Comparison of ENCODE assay signal across 8 cellular contexts in genomic region chr9:100352727-100353505, GRCh38. TPM values are rescaled to one million over a fixed set of nuclear protein-coding genes. Genes with fewer than 3 reads are reported as not detected.
DNase-seq lines count a peak whose midpoint lies in the region; ATAC-seq and FAIRE-seq lines count a peak whose summit lies in the region.

Gene TEX10, minus strand, starts transcription at chr9:100352942. Its CDS starts 3,579 bp downstream, at chr9:100349363.

- H3K9ac ChIP-seq in NT2/D1 (ENCODE audit: insufficient read length, low read depth), result peak within 1 kb of the TSS; percentile 96

- peak; percentile 67 for ATAC-seq in GM21367 (IDR thresholded peaks at IDR 0.05; ENCODE audit: unreplicated experiment)

- no peaks in the 10 kb centered on the region for H3K27me3 ChIP-seq in NT2/D1 (ENCODE audit: insufficient read depth, insufficient read length)

- H3K4me3 ChIP-seq in NT2/D1 (ENCODE audit: insufficient read length, low read depth) (peak within 1 kb of the TSS; percentile 93), mesodermal cell (ENCODE audit: extremely low read depth, insufficient read depth, low read length, poor library complexity, severe bottlenecking) (peak within 1 kb of the TSS; percentile 95)

- H3K27ac ChIP-seq in mesodermal cell (ENCODE audit: low read depth, low read length, severe bottlenecking), result peak within 1 kb of the TSS; percentile 89

- H3K36me3 ChIP-seq in NT2/D1 (ENCODE audit: insufficient read depth, insufficient read length, low read length), result peaks cover 20% of the 10 kb centered on the region
- H3K36me3 ChIP-seq in mesodermal cell (ENCODE audit: control insufficient read depth, insufficient read depth, low read length), result peaks cover 6% of the 10 kb centered on the region

- H3K4me1 ChIP-seq in NT2/D1 (ENCODE audit: insufficient read depth, insufficient read length), result no peaks in the 10 kb centered on the region
- H3K4me1 ChIP-seq in mesodermal cell (ENCODE audit: control insufficient read depth, insufficient read depth, low read length, poor library complexity, severe bottlenecking), result peaks cover 8% of the 10 kb centered on the region

- 0% methylated on average over 43 to 45 of the region's 53 CpGs for WGBS in mesodermal cell (ENCODE audit: insufficient coverage in 2 of 2), 2 experiments

- H3K9me3 ChIP-seq in NT2/D1 (ENCODE audit: insufficient read depth, low read length) (peaks cover 12% of the 10 kb centered on the region; the same call in 1 of the 2 replicates), mesodermal cell (ENCODE audit: control insufficient read depth, low read length) (peaks cover 4% of the 10 kb centered on the region)

- DNase-seq in COR-L47 (lab: John Stamatoyannopoulos, UW), result peak; percentile 88
- DNase-seq in HTR-8/SVneo (ENCODE audit: insufficient read length, low spot score), result peak; percentile 84
- DNase-seq in NT2/D1 (ENCODE audit: low read depth, low spot score), result peak; percentile 91
- peak; percentile 42 for DNase-seq in activated CD8-positive, alpha-beta memory T cell treated with anti-CD3 and anti-CD28 coated beads, Interleukin-2, amount 50 U/mL, for 1 hour (ENCODE audit: extremely low read depth)
- DNase-seq in stimulated activated CD8-positive, alpha-beta memory T cell treated with anti-CD3 and anti-CD28 coated beads, Interleukin-15, amount 100 ng/mL, for 24 hours (ENCODE audit: low read depth), result peak; percentile 77

- FAIRE-seq in HTR-8/SVneo (lab: Jason Lieb, UNC) (no peak), endometrium (lab: Jason Lieb, UNC) (peak; percentile 54)

RNA-seq across cellular contexts. Expression of gene TEX10, which starts in this region (rescaled TPM):
- polyA plus RNA-seq in mesodermal cell (2013, experiment 1 of 2), result 31.7 TPM
- polyA plus RNA-seq in mesodermal cell (2013, experiment 2 of 2), result 31.0 TPM

Comparison
In these comparisons a context has a peak if more than half of its experiments do, and no peak if none do; other contexts are left out.
1. Peak in every context shown above with its lines: DNase-seq, ATAC-seq, H3K4me3 ChIP-seq and H3K27ac ChIP-seq.